In the genomic region with DNA sequence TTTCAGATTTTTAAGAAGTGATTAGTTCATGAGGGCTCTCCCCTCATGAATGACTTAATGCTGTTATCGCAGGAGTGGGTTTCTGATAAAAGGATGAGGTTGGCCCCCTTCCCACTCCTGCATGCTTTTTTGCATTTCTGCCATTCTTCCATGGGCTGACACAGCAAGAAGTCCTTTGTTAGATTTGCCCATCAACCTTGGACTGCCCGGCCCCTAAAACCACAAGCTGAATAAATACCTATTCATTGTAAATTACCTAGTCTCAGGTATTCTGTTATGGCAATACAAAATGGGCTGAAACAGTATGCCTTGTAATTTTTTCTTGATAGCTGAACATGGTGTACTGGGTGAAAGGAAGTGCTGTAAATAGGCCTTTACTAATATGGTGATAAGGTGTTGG, we compare ENCODE assay signal across 23 cellular contexts.
DNase-seq lines count a peak whose midpoint lies in the region; ATAC-seq, FAIRE-seq and TF ChIP-seq lines count a peak whose summit lies in the region.
"Had no signal": no experiment of that assay in that cellular context is flagged by ENCODE, and none has a peak within 500 bp of the region (broad histone marks: within the 10 kb centered on the region; RNA-seq: fewer than 3 reads in every experiment).

No MANE protein-coding gene starts in this region.

- H3K79me2 ChIP-seq in HepG2 (ENCODE audit: insufficient read depth, low read length): no peaks in the 10 kb centered on the region
- H3K79me2 ChIP-seq in trophoblast cell (ENCODE audit: control insufficient read depth, insufficient read depth, low read length, poor library complexity): no peaks in the 10 kb centered on the region

- in situ Hi-C loops in HepG2 (cut with HindIII; ENCODE audit: extremely low pct_ligation_motif_present, low pct_unique_long_range_greater_than_20kb): no loop called here

- H4K91ac ChIP-seq in trophoblast cell (ENCODE audit: low read depth, low read length): no peak overlapping the region

- H3K9me3 Mint-ChIP-seq in activated CD8-positive, alpha-beta T cell treated with anti-CD3 and anti-CD28 coated beads for 36 hours: no peaks in the 10 kb centered on the region
- H3K9me3 Mint-ChIP-seq: CD4-positive, alpha-beta T cell had no signal

- CTCF ChIA-PET in HepG2 (lab: Yijun Ruan, JAX; ENCODE audit: low intra/inter-chr PET ratio, low total read pairs): no interaction called here
- CTCF ChIA-PET in activated CD8-positive, alpha-beta T cell treated with anti-CD3 and anti-CD28 coated beads for 36 hours (lab: Charles Lee): interaction anchor here (1.5 to 1.6 kb wide), 2 partner anchors 9 to 10 kb away, joined by 3 to 4 read pairs; no protein-coding TSS in a partner anchor

- H3K9me3 ChIP-seq in HepG2 (ENCODE audit: low read length): no peaks in the 10 kb centered on the region
- H3K9me3 ChIP-seq in right lobe of liver: no peaks in the 10 kb centered on the region
- H3K9me3 ChIP-seq in trophoblast cell (ENCODE audit: insufficient read depth, low read depth, low read length): no peaks in the 10 kb centered on the region
- H3K9me3 ChIP-seq: A549, Caco-2 had no signal

- TF ChIP-seq CTCF in HepG2 (CRISPR knock-in tag; IDR thresholded peaks at IDR 0.05) (no peak), right lobe of liver (IDR thresholded peaks at IDR 0.05) (no peak)
- no peak for TF ChIP-seq CTCF in activated CD8-positive, alpha-beta T cell treated with anti-CD3 and anti-CD28 coated beads for 36 hours (IDR thresholded peaks at IDR 0.05)

- H3K36me3 ChIP-seq in HepG2 (replicated peaks in 1 of 2; ENCODE audit: control insufficient read depth in 1 of 2, insufficient read depth in 2 of 2, low read length in 2 of 2): no peaks in the 10 kb centered on the region
- no peaks in the 10 kb centered on the region for H3K36me3 ChIP-seq in right lobe of liver
- H3K36me3 ChIP-seq in trophoblast cell (ENCODE audit: control insufficient read depth in 1 of 2, insufficient read depth in 2 of 2, low read length in 2 of 2): no peaks in the 10 kb centered on the region
- H3K36me3 ChIP-seq: BLaER1 treated with 17β-estradiol and CSF1 and Interleukin-3, amounts not matched to agents 10 nM and 100 nM had no signal

- intact Hi-C loops in HepG2 (cut with micrococcal nuclease; ENCODE audit: unreplicated experiment) (no loop called here), right lobe of liver (cut with DNase I) (no loop called here)
- intact Hi-C loops in activated CD8-positive, alpha-beta T cell treated with anti-CD3 and anti-CD28 coated beads for 36 hours (cut with micrococcal nuclease): no loop called here

- DNase-seq in NCI-H345 treated with DMSO at 0.1 percent for 48 hours (lab: John Stamatoyannopoulos, UW; ENCODE audit: unreplicated experiment): peak; percentile 10
- DNase-seq in NCI-H345 (lab: John Stamatoyannopoulos, UW): no peak
- no peak for DNase-seq in HepG2 (ENCODE audit: low spot score)
- DNase-seq in right lobe of liver: no peak
- DNase-seq in astrocyte of the hippocampus (ENCODE audit: low read depth, low spot score): peak; percentile 46
- DNase-seq in trophoblast cell: no peak
- DNase-seq in activated CD8-positive, alpha-beta T cell treated with anti-CD3 and anti-CD28 coated beads for 36 hours: no peak
- DNase-seq: AML-193; Caco-2; Calu3; CD4-positive, alpha-beta T cell; CD8-positive, alpha-beta T cell; DMS79 treated with DMSO at 0.1 percent for 48 hours; GF-D8 had no signal

- no peak overlapping the region for H3K4me3 Mint-ChIP-seq in activated CD8-positive, alpha-beta T cell treated with anti-CD3 and anti-CD28 coated beads for 36 hours
- H3K4me3 Mint-ChIP-seq: B cell; CD4-positive, alpha-beta T cell; CD8-positive, alpha-beta T cell had no signal

- peaks cover 6% of the 10 kb centered on the region for H3K4me1 Mint-ChIP-seq in activated CD8-positive, alpha-beta T cell treated with anti-CD3 and anti-CD28 coated beads for 36 hours (ENCODE audit: low read depth)

- no peak overlapping the region for H3K4me3 ChIP-seq in HepG2 (replicated peaks in 1 of 3; ENCODE audit: insufficient read depth in 1 of 3, low read depth in 2 of 3, low read length in 3 of 3)
- H3K4me3 ChIP-seq in right lobe of liver: no peak overlapping the region
- no peak overlapping the region for H3K4me3 ChIP-seq in trophoblast cell (ENCODE audit: low read depth, low read length)
- H3K4me3 ChIP-seq: A549; BLaER1 treated with 17β-estradiol and CSF1 and Interleukin-3, amounts not matched to agents 10 nM and 100 nM had no signal

- no peak overlapping the region for H3K14ac ChIP-seq in trophoblast cell (ENCODE audit: low read length)

- H3K27me3 ChIP-seq in HepG2 (ENCODE audit: control insufficient read depth in 1 of 2, insufficient read depth in 2 of 2, low read length in 2 of 2): no peaks in the 10 kb centered on the region
- H3K27me3 ChIP-seq in right lobe of liver: no peaks in the 10 kb centered on the region
- no peaks in the 10 kb centered on the region for H3K27me3 ChIP-seq in trophoblast cell (ENCODE audit: insufficient read depth, low read length)
- H3K27me3 ChIP-seq: BLaER1 treated with 17β-estradiol and CSF1 and Interleukin-3, amounts not matched to agents 10 nM and 100 nM had no signal

- no TSS peak for BruUV-seq in HepG2 (replicated peaks; lab: Mats Ljungman, UMichigan)

- H4K20me1 ChIP-seq in HepG2 (ENCODE audit: insufficient read depth, low read length): no peaks in the 10 kb centered on the region
- H4K20me1 ChIP-seq: BLaER1 treated with 17β-estradiol and CSF1 and Interleukin-3, amounts not matched to agents 10 nM and 100 nM had no signal

- H3K4ac ChIP-seq in trophoblast cell (ENCODE audit: low read depth, low read length): no peak overlapping the region

- H3K79me1 ChIP-seq in trophoblast cell (ENCODE audit: low read length): peaks cover 2% of the 10 kb centered on the region

- no peak overlapping the region for H3K18ac ChIP-seq in trophoblast cell (ENCODE audit: low read length)

- H3K4me2 ChIP-seq in HepG2 (ENCODE audit: low read depth, low read length) (no peak overlapping the region), trophoblast cell (ENCODE audit: low read length) (no peak overlapping the region)
- H3K4me2 ChIP-seq: A549; BLaER1 treated with 17β-estradiol and CSF1 and Interleukin-3, amounts not matched to agents 10 nM and 100 nM had no signal

- ATAC-seq in HepG2 (no peak), right lobe of liver (no peak), HG02678 (IDR thresholded peaks at IDR 0.05; ENCODE audit: unreplicated experiment) (no peak)
- ATAC-seq in activated CD8-positive, alpha-beta T cell treated with anti-CD3 and anti-CD28 coated beads for 36 hours: no peak
- ATAC-seq: A549; CD8-positive, alpha-beta T cell had no signal

- no peak overlapping the region for H3K27ac ChIP-seq in HepG2 (ENCODE audit: extremely low read length, insufficient read depth, low read length)
- no peak overlapping the region for H3K27ac ChIP-seq in right lobe of liver
- peak overlapping the region; percentile 31 for H3K27ac ChIP-seq in trophoblast cell (ENCODE audit: low read depth, low read length)
- H3K27ac ChIP-seq: 22Rv1; A549; BLaER1 treated with 17β-estradiol and CSF1 and Interleukin-3, amounts not matched to agents 10 nM and 100 nM; C4-2B had no signal

- no peaks in the 10 kb centered on the region for H3K27me3 Mint-ChIP-seq in activated CD8-positive, alpha-beta T cell treated with anti-CD3 and anti-CD28 coated beads for 36 hours
- H3K27me3 Mint-ChIP-seq: B cell; CD4-positive, alpha-beta T cell had no signal

- no peak overlapping the region for H2AK5ac ChIP-seq in trophoblast cell (ENCODE audit: low read length)

- no peak overlapping the region for H2BK5ac ChIP-seq in trophoblast cell (ENCODE audit: low read depth, low read length, poor library complexity)

- WGBS in HepG2 (ENCODE audit: low lambda C conversion rate): 46% methylated on average over 2 of the region's 2 CpGs
- WGBS in right lobe of liver (ENCODE audit: insufficient coverage, low coverage, low lambda C conversion rate, missing lambda C conversion rate): 90% methylated on average over 1 of the region's 2 CpGs
- no CpG with 5 or more reads among the region's 2 CpGs for WGBS in trophoblast cell (ENCODE audit: extremely low coverage, insufficient coverage, insufficient read length)

- no peak overlapping the region for H4K8ac ChIP-seq in trophoblast cell (ENCODE audit: low read depth, low read length)

- no peak for TF ChIP-seq POLR2A in HepG2 (IDR thresholded peaks at IDR 0.05; ENCODE audit: insufficient read depth in 1 of 2, low read depth in 2 of 2, low read length in 2 of 2)
- no peak for TF ChIP-seq POLR2A in right lobe of liver (IDR thresholded peaks at IDR 0.05)

- TF ChIP-seq RAD21 in HepG2 (CRISPR knock-in tag; IDR thresholded peaks at IDR 0.05): no peak

- H4K12ac ChIP-seq in trophoblast cell (ENCODE audit: low read depth, low read length): no peak overlapping the region

- H3K9ac ChIP-seq in HepG2 (ENCODE audit: insufficient read depth, low read depth, low read length): no peak overlapping the region
- H3K9ac ChIP-seq in trophoblast cell (ENCODE audit: low read length): no peak overlapping the region
- H3K9ac ChIP-seq: BLaER1 treated with 17β-estradiol and CSF1 and Interleukin-3, amounts not matched to agents 10 nM and 100 nM had no signal

- H3K36me3 Mint-ChIP-seq in activated CD8-positive, alpha-beta T cell treated with anti-CD3 and anti-CD28 coated beads for 36 hours (ENCODE audit: low read depth): no peaks in the 10 kb centered on the region
- H3K36me3 Mint-ChIP-seq: CD8-positive, alpha-beta T cell had no signal

- H3K4me1 ChIP-seq in HepG2 (ENCODE audit: insufficient read depth, low read length): no peaks in the 10 kb centered on the region
- no peaks in the 10 kb centered on the region for H3K4me1 ChIP-seq in right lobe of liver
- H3K4me1 ChIP-seq in trophoblast cell (ENCODE audit: control insufficient read depth in 1 of 2, insufficient read depth in 2 of 2, low read length in 2 of 2): no peaks in the 10 kb centered on the region
- H3K4me1 ChIP-seq: A549, Caco-2 had no signal

- FAIRE-seq in HepG2 (lab: Jason Lieb, UNC): no peak
- FAIRE-seq: A549, D721Med, G401.6, GM12891 had no signal

- no peak overlapping the region for H2BK120ac ChIP-seq in trophoblast cell (ENCODE audit: insufficient read depth, low read length, poor library complexity)

- no peak overlapping the region for H3K27ac Mint-ChIP-seq in activated CD8-positive, alpha-beta T cell treated with anti-CD3 and anti-CD28 coated beads for 36 hours
- H3K27ac Mint-ChIP-seq: B cell; CD4-positive, alpha-beta T cell; CD8-positive, alpha-beta T cell had no signal

- no peak overlapping the region for H2BK12ac ChIP-seq in trophoblast cell (ENCODE audit: low read length)

- H3K23ac ChIP-seq in trophoblast cell (ENCODE audit: low read length): no peak overlapping the region

- POLR2A ChIA-PET in HepG2 (lab: Yijun Ruan, JAX): no interaction called here
- POLR2A ChIA-PET in activated CD8-positive, alpha-beta T cell treated with anti-CD3 and anti-CD28 coated beads for 36 hours (lab: Charles Lee): no interaction called here

- TF ChIP-seq EP300 in HepG2 (IDR thresholded peaks at IDR 0.05; ENCODE audit: low read depth in 2 of 2, low read length in 2 of 2): no peak
- TF ChIP-seq EP300 in HepG2 (CRISPR knock-in tag; IDR thresholded peaks at IDR 0.05; ENCODE audit: borderline replicate concordance): no peak

- H2AFZ ChIP-seq in HepG2 (ENCODE audit: low read length) (no peak overlapping the region), trophoblast cell (ENCODE audit: insufficient read depth, low read length, poor library complexity) (no peak overlapping the region)

TF ChIP-seq in HepG2, 621 proteins besides CTCF, POLR2A, EP300 and RAD21 (continues in another document):
- TF ChIP-seq ZNF564 (CRISPR knock-in tag; IDR thresholded peaks at IDR 0.05): peak; percentile 95

Comparison
In these comparisons a context has a peak if more than half of its experiments do, and no peak if none do; other contexts are left out.
1. DNase-seq: peak in NCI-H345 treated with DMSO at 0.1 percent for 48 hours (single experiment) and astrocyte of the hippocampus (single experiment); none in NCI-H345 (single experiment), HepG2 (single experiment), right lobe of liver (0 of 3), trophoblast cell (0 of 2) and activated CD8-positive, alpha-beta T cell treated with anti-CD3 and anti-CD28 coated beads for 36 hours (single experiment).